In genomic region chr11:66464916-66465315, GRCh38 we compare ENCODE assay signal across 25 cellular contexts. TPM values are rescaled to one million over a fixed set of nuclear protein-coding genes. Genes with fewer than 3 reads are reported as not detected.
A peak's percentile ranks its signal among the peaks of the same experiment; 100 is the strongest.
DNase-seq lines count a peak whose midpoint lies in the region; ATAC-seq and TF ChIP-seq lines count a peak whose summit lies in the region.
"Had no signal": no experiment of that assay in that cellular context is flagged by ENCODE, and none has a peak within 500 bp of the region (broad histone marks: within the 10 kb centered on the region; RNA-seq: fewer than 3 reads in every experiment).

No MANE protein-coding gene starts in this region.

- H3K36me3 ChIP-seq in cardiac muscle cell (no peaks in the 10 kb centered on the region), MG63 (no peaks in the 10 kb centered on the region)
- H3K36me3 ChIP-seq: BE2C, brain microvascular endothelial cell, lower lobe of right lung, ovary, right atrium auricular region, transverse colon had no signal

- H3K36me3 Mint-ChIP-seq in T-cell (no peaks in the 10 kb centered on the region), mesothelial cell of epicardium (no peaks in the 10 kb centered on the region)
- H3K36me3 Mint-ChIP-seq: activated CD4-positive, alpha-beta memory T cell treated with anti-CD3 and anti-CD28 coated beads for 36 hours had no signal

- H3K4me1 ChIP-seq in cardiac muscle cell (ENCODE audit: low read depth): peaks cover 7% of the 10 kb centered on the region
- H3K4me1 ChIP-seq: BE2C had no signal

- H3K27ac ChIP-seq in cardiac muscle cell: peak overlapping the region; percentile 52
- H3K27ac ChIP-seq: brain microvascular endothelial cell, lower lobe of right lung, ovary, right atrium auricular region, transverse colon had no signal

- H3K9me3 ChIP-seq in cardiac muscle cell (ENCODE audit: low read depth) (no peaks in the 10 kb centered on the region), MG63 (0 out of 2 replicates have a peak, but pooled peaks cover 2% of the 10 kb centered on the region)
- H3K9me3 ChIP-seq: BE2C, lower lobe of right lung, ovary, right atrium auricular region, transverse colon had no signal

- H3K27ac Mint-ChIP-seq in T-cell (peak overlapping the region in 1 of 2 donors; percentile 55), mesothelial cell of epicardium (peak overlapping the region; percentile 59)
- H3K27ac Mint-ChIP-seq: activated CD4-positive, alpha-beta memory T cell treated with anti-CD3 and anti-CD28 coated beads for 36 hours; activated naive CD8-positive, alpha-beta T cell treated with anti-CD3 and anti-CD28 coated beads, Interleukin-2, amount 50 U/mL, for 24 hours had no signal

- POLR2A ChIA-PET in T-cell (lab: Charles Lee): interaction anchor here (0.5 to 0.6 kb wide), 2 partner anchors 34 to 205 kb away, joined by 3 to 4 read pairs; no protein-coding TSS in a partner anchor

- intact Hi-C loops in left ventricle myocardium superior (cut with micrococcal nuclease): no loop called here

- TF ChIP-seq CTCF in cardiac muscle cell (IDR thresholded peaks at IDR 0.05; ENCODE audit: low read depth, low read length) (no peak), mesothelial cell of epicardium (IDR thresholded peaks at IDR 0.05; ENCODE audit: unreplicated experiment) (no peak)

- H3K4me1 Mint-ChIP-seq in T-cell: peaks cover 20 to 30% (median 25%) of the 10 kb centered on the region in 3 donors
- peaks cover 6% of the 10 kb centered on the region for H3K4me1 Mint-ChIP-seq in mesothelial cell of epicardium

- peak overlapping the region in 2 of 3 donors; percentile 28 to 88 for H3K4me3 Mint-ChIP-seq in T-cell
- no peak overlapping the region for H3K4me3 Mint-ChIP-seq in mesothelial cell of epicardium
- H3K4me3 Mint-ChIP-seq: activated CD4-positive, alpha-beta memory T cell treated with anti-CD3 and anti-CD28 coated beads for 36 hours; activated naive CD8-positive, alpha-beta T cell treated with anti-CD3 and anti-CD28 coated beads, Interleukin-2, amount 50 U/mL, for 24 hours had no signal

- DNase-seq in cardiac muscle cell (ENCODE audit: low read depth in 1 of 2, low spot score in 1 of 2) (no peak), left ventricle myocardium superior (no peak), T-cell (no peak), mesothelial cell of epicardium (ENCODE audit: low spot score in 2 of 2, unreplicated experiment in 2 of 2) (no peak), cortex of kidney (lab: John Stamatoyannopoulos, UW) (no peak), MG63 (no peak)
- DNase-seq: activated CD4-positive, alpha-beta memory T cell treated with anti-CD3 and anti-CD28 coated beads for 36 hours; activated CD4-positive, CD25-positive, alpha-beta regulatory T cell; activated effector memory CD4-positive, alpha-beta T cell treated with anti-CD3 and anti-CD28 coated beads, Interleukin-2, amount 50 U/mL, for 16 hours; activated naive CD8-positive, alpha-beta T cell treated with anti-CD3 and anti-CD28 coated beads, Interleukin-2, amount 50 U/mL, for 24 hours; BE2C; brain microvascular endothelial cell; lower lobe of right lung; NCI-H1436; NCI-H510A treated with DMSO at 0.1 percent for 48 hours; ovary; stimulated activated CD4-positive, alpha-beta T cell treated with anti-CD3 and anti-CD28 coated beads, Interleukin-12 subunit alpha, Interleukin-12 subunit beta, amount 100 ng/mL, for 4 hours; T-helper 9 cell; transverse colon had no signal

- H3K9me3 Mint-ChIP-seq in T-cell (peaks cover 0 to 5% (median 0%) of the 10 kb centered on the region in 3 donors), mesothelial cell of epicardium (peaks cover 13% of the 10 kb centered on the region)
- H3K9me3 Mint-ChIP-seq: activated CD4-positive, alpha-beta memory T cell treated with anti-CD3 and anti-CD28 coated beads for 36 hours; activated naive CD8-positive, alpha-beta T cell treated with anti-CD3 and anti-CD28 coated beads, Interleukin-2, amount 50 U/mL, for 24 hours had no signal

- CTCF ChIA-PET in T-cell (lab: Charles Lee): no interaction called here

- ATAC-seq in left ventricle myocardium superior: no peak
- ATAC-seq in T-cell (replicated peaks in 1 of 4): no peak
- ATAC-seq in HG03159 (IDR thresholded peaks at IDR 0.05; ENCODE audit: unreplicated experiment): no peak
- ATAC-seq in GM21619 (IDR thresholded peaks at IDR 0.05; ENCODE audit: unreplicated experiment): no peak
- ATAC-seq: activated naive CD8-positive, alpha-beta T cell treated with anti-CD3 and anti-CD28 coated beads, Interleukin-2, amount 50 U/mL, for 24 hours; lower lobe of right lung had no signal

- H3K4me3 ChIP-seq in cardiac muscle cell: no peak overlapping the region
- no peak overlapping the region for H3K4me3 ChIP-seq in MG63
- H3K4me3 ChIP-seq: lower lobe of right lung, ovary, right atrium auricular region, transverse colon had no signal

- H3K27me3 Mint-ChIP-seq in T-cell: no peaks in the 10 kb centered on the region
- H3K27me3 Mint-ChIP-seq in mesothelial cell of epicardium (ENCODE audit: low read depth): no peaks in the 10 kb centered on the region
- H3K27me3 Mint-ChIP-seq: activated CD4-positive, alpha-beta memory T cell treated with anti-CD3 and anti-CD28 coated beads for 36 hours; activated naive CD8-positive, alpha-beta T cell treated with anti-CD3 and anti-CD28 coated beads, Interleukin-2, amount 50 U/mL, for 24 hours had no signal

- H3K27me3 ChIP-seq in cardiac muscle cell (no peaks in the 10 kb centered on the region), MG63 (no peaks in the 10 kb centered on the region)
- H3K27me3 ChIP-seq: BE2C, brain microvascular endothelial cell, ovary, right atrium auricular region, transverse colon had no signal

RNA-seq across cellular contexts. Expression of gene PELI3, which starts 1.8 kb away (rescaled TPM):
- total RNA-seq in cardiac muscle cell: 19.9 and 30.9 TPM in 2 replicates
- 16.4 and 20.5 TPM in 2 replicates for polyA plus RNA-seq in cardiac muscle cell
- total RNA-seq in left ventricle myocardium superior: 10.9 TPM
- total RNA-seq in T-cell: 10 to 100 TPM; 12.9 to 22.0 (median 13.8) TPM
- 17.3 to 18.2 TPM (median 17.9 TPM) in 3 replicates for total RNA-seq in mesothelial cell of epicardium
- 7.3 and 7.7 TPM in 2 replicates for total RNA-seq in MG63 (2014; rRNA removed; shearing (Covaris generic); ENCODE audit: low replicate concordance)

RNA-seq across cellular contexts. Expression of gene DPP3, which starts 15.3 kb away (rescaled TPM):
- total RNA-seq in cardiac muscle cell (21.9 and 60.7 TPM in 2 replicates), left ventricle myocardium superior (9.7 TPM), T-cell (10 to 100 TPM; 20.7 to 34.6 (median 29.5) TPM), mesothelial cell of epicardium (40.8 to 47.2 TPM (median 42.9 TPM) in 3 replicates)
- polyA plus RNA-seq in cardiac muscle cell: 20.8 and 44.9 TPM in 2 replicates
- 57.0 and 124 TPM in 2 replicates for total RNA-seq in MG63 (2014; rRNA removed; shearing (Covaris generic); ENCODE audit: low replicate concordance)

RNA-seq across cellular contexts. Expression of gene MRPL11, which starts 26.3 kb away (rescaled TPM):
- total RNA-seq in cardiac muscle cell (48.4 and 70.3 TPM in 2 replicates), left ventricle myocardium superior (61.1 TPM), T-cell (10 to 100 TPM; 23.5 to 29.4 (median 27.2) TPM), mesothelial cell of epicardium (49.0 to 53.1 TPM (median 49.7 TPM) in 3 replicates)
- 64.1 and 75.8 TPM in 2 replicates for polyA plus RNA-seq in cardiac muscle cell
- total RNA-seq in MG63 (2014; rRNA removed; shearing (Covaris generic); ENCODE audit: low replicate concordance): 92.7 and 167 TPM in 2 replicates

RNA-seq across cellular contexts. Expression of gene NPAS4, which starts 44.1 kb away (rescaled TPM):
- total RNA-seq in cardiac muscle cell: 1.2 TPM in 2 replicates
- 1.5 TPM in 1 of 2 replicates, not detected in the other for polyA plus RNA-seq in cardiac muscle cell
- not detected for total RNA-seq in left ventricle myocardium superior
- not detected for total RNA-seq in T-cell
- 1.00 to 1.2 TPM (median 1.1 TPM) in 3 replicates for total RNA-seq in mesothelial cell of epicardium
- not detected in 2 replicates for total RNA-seq in MG63 (2014; rRNA removed; shearing (Covaris generic); ENCODE audit: low replicate concordance)
- total RNA-seq: activated CD4-positive, alpha-beta memory T cell treated with anti-CD3 and anti-CD28 coated beads for 36 hours; fibroblast of lung; lower lobe of right lung; RPMI7951 had no signal
- polyA plus RNA-seq: keratinocyte had no signal

RNA-seq across cellular contexts. Expression of gene BBS1, which starts 45.5 kb away (rescaled TPM):
- 100 and 106 TPM in 2 replicates for total RNA-seq in cardiac muscle cell
- 59.7 and 62.7 TPM in 2 replicates for polyA plus RNA-seq in cardiac muscle cell
- 17.8 TPM for total RNA-seq in left ventricle myocardium superior
- 10 to 100 TPM; 17.0 to 41.6 (median 34.9) TPM for total RNA-seq in T-cell
- 61.5 to 62.0 TPM (median 61.5 TPM) in 3 replicates for total RNA-seq in mesothelial cell of epicardium
- total RNA-seq in MG63 (2014; rRNA removed; shearing (Covaris generic); ENCODE audit: low replicate concordance): 7.7 and 14.7 TPM in 2 replicates
